Comparison of ENCODE assay signal across 19 cellular contexts in the genomic region with DNA sequence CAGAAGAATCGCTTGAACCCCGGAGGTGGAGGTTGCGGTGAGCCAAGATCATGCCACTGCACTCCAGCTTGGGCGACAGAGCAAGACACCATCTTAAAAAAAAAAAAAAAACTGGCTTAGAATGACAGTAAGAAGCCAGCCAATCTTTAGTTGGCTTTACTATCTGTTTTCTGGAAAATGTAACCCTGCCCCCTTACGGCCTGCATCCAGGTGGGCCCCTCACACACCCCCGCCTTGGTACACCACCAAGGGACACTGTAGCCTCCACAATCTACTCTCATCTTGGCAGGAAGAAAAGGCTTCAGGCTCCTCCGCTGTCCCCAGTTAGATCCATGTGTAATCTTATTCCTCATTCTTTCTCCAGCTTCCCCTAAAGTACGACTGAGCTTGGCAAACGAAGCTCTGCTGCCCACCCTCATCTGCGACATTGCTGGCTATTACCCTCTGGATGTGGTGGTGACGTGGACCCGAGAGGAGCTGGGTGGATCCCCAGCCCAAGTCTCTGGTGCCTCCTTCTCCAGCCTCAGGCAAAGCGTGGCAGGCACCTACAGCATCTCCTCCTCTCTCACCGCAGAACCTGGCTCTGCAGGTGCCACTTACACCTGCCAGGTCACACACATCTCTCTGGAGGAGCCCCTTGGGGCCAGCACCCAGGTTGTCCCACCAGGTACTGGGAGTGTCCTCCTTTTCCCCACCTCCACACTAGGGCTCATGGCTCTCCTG. TPM values are rescaled to one million over a fixed set of nuclear protein-coding genes. Genes with fewer than 3 reads are reported as not detected.
DNase-seq lines count a peak whose midpoint lies in the region; ATAC-seq, FAIRE-seq and TF ChIP-seq lines count a peak whose summit lies in the region.
"Had no signal": no experiment of that assay in that cellular context is flagged by ENCODE, and none has a peak within 500 bp of the region (broad histone marks: within the 10 kb centered on the region; RNA-seq: fewer than 3 reads in every experiment).

No MANE protein-coding gene starts in this region.

- no peak for TF ChIP-seq EP300 in A549 (IDR thresholded peaks at IDR 0.05)

- DNase-seq in A549 (ENCODE audit: low read depth in 1 of 2, low spot score in 1 of 2): no peak
- no peak for DNase-seq in CD4-positive, CD25-positive, alpha-beta regulatory T cell
- no peak for DNase-seq in immature natural killer cell
- no peak for DNase-seq in NCI-H2029 (lab: John Stamatoyannopoulos, UW)
- DNase-seq in NCI-H82 treated with DMSO at 0.1 percent for 48 hours (lab: John Stamatoyannopoulos, UW; ENCODE audit: unreplicated experiment): no peak
- DNase-seq: DMS79, endodermal cell, kidney, MM.1S, NCI-H2029 treated with DMSO at 0.1 percent for 48 hours, nucleus accumbens, PC-9 had no signal

- no peak for TF ChIP-seq POLR2A in A549 (IDR thresholded peaks at IDR 0.05; ENCODE audit: low read length)

- H3F3A ChIP-seq in SU-DHL-6 (ENCODE audit: insufficient read depth): peaks cover 42% of the 10 kb centered on the region

- no peaks in the 10 kb centered on the region for H4K20me1 ChIP-seq in SU-DHL-6 (ENCODE audit: low read depth, low read length)

- peaks cover 45% of the 10 kb centered on the region for H3K36me3 ChIP-seq in CD4-positive, CD25-positive, alpha-beta regulatory T cell (ENCODE audit: control insufficient read depth, insufficient read depth, low read length)
- peaks cover 10% of the 10 kb centered on the region for H3K36me3 ChIP-seq in SU-DHL-6 (ENCODE audit: low read length)

- no peaks in the 10 kb centered on the region for H3K9me3 Mint-ChIP-seq in CD4-positive, CD25-positive, alpha-beta regulatory T cell
- no peaks in the 10 kb centered on the region for H3K9me3 Mint-ChIP-seq in immature natural killer cell
- H3K9me3 Mint-ChIP-seq: endodermal cell had no signal

- H3K36me3 Mint-ChIP-seq in CD4-positive, CD25-positive, alpha-beta regulatory T cell: peaks cover 49% of the 10 kb centered on the region
- peaks cover 37 to 60% (median 43%) of the 10 kb centered on the region in 3 donors for H3K36me3 Mint-ChIP-seq in immature natural killer cell

- 92% methylated on average over 14 of the region's 14 CpGs for WGBS in A549 (ENCODE audit: missing lambda C conversion rate)

- no peak for TF ChIP-seq CTCF in A549 (IDR thresholded peaks at IDR 0.05)
- TF ChIP-seq CTCF in SU-DHL-6 (IDR thresholded peaks at IDR 0.05; ENCODE audit: insufficient read depth, low read length, poor library complexity, severe bottlenecking): no peak

- ATAC-seq in A549 (peak; percentile 6 to 20; a peak in 2 of 6 replicates), GM19467 (IDR thresholded peaks at IDR 0.05; ENCODE audit: unreplicated experiment) (no peak)
- no peak for ATAC-seq in CD4-positive, CD25-positive, alpha-beta regulatory T cell (ENCODE audit: low read depth in 2 of 2)
- ATAC-seq: HepG2 had no signal

- peak overlapping the region; percentile 87 to 97 (median 95) for H3K27ac Mint-ChIP-seq in CD4-positive, CD25-positive, alpha-beta regulatory T cell
- peak overlapping the region; percentile 69 to 96 (median 86) for H3K27ac Mint-ChIP-seq in immature natural killer cell
- H3K27ac Mint-ChIP-seq: endodermal cell had no signal

- no peak overlapping the region for H3K9ac ChIP-seq in SU-DHL-6 (ENCODE audit: low read length)

- no peaks in the 10 kb centered on the region for H3K4me1 ChIP-seq in A549
- H3K4me1 ChIP-seq in CD4-positive, CD25-positive, alpha-beta regulatory T cell (ENCODE audit: control insufficient read depth, insufficient read depth, low read length, poor library complexity, severe bottlenecking): peaks cover 44% of the 10 kb centered on the region
- H3K4me1 ChIP-seq: right lobe of liver had no signal

- no peak overlapping the region for H3K4me3 ChIP-seq in A549
- H3K4me3 ChIP-seq in CD4-positive, CD25-positive, alpha-beta regulatory T cell (ENCODE audit: low read depth, low read length): no peak overlapping the region
- no peak overlapping the region for H3K4me3 ChIP-seq in SU-DHL-6 (ENCODE audit: insufficient read depth, low read length, poor library complexity, severe bottlenecking)
- H3K4me3 ChIP-seq: PC-9, right lobe of liver, suprapubic skin had no signal

- TF ChIP-seq RAD21 in A549 (conservative IDR thresholded peaks at IDR 0.05 in 1 of 2, IDR thresholded peaks at IDR 0.05 in 1 of 2): no peak

- H3K4me3 Mint-ChIP-seq in CD4-positive, CD25-positive, alpha-beta regulatory T cell: peak overlapping the region in 3 of 4 donors; percentile 36 to 74 (median 70)
- H3K4me3 Mint-ChIP-seq in immature natural killer cell: no peak overlapping the region
- H3K4me3 Mint-ChIP-seq: endodermal cell had no signal

- peaks cover 32 to 93% (median 60%) of the 10 kb centered on the region in 4 donors for H3K4me1 Mint-ChIP-seq in CD4-positive, CD25-positive, alpha-beta regulatory T cell
- H3K4me1 Mint-ChIP-seq in immature natural killer cell: peaks cover 49 to 53% of the 10 kb centered on the region in 2 donors
- H3K4me1 Mint-ChIP-seq: endodermal cell had no signal

- FAIRE-seq in A549 (lab: Jason Lieb, UNC): no peak
- FAIRE-seq: HepG2, kidney had no signal

- no peak overlapping the region for H3K4me2 ChIP-seq in A549
- H3K4me2 ChIP-seq in SU-DHL-6 (ENCODE audit: low read depth, low read length, poor library complexity, severe bottlenecking): no peak overlapping the region
- H3K4me2 ChIP-seq: PC-9 had no signal

- H3K79me2 ChIP-seq in SU-DHL-6 (ENCODE audit: insufficient read depth, low read length): no peaks in the 10 kb centered on the region

- H3K9me3 ChIP-seq in A549 (no peaks in the 10 kb centered on the region), SU-DHL-6 (ENCODE audit: insufficient read depth, low read length) (no peaks in the 10 kb centered on the region)
- no peaks in the 10 kb centered on the region for H3K9me3 ChIP-seq in CD4-positive, CD25-positive, alpha-beta regulatory T cell (ENCODE audit: control insufficient read depth in 2 of 2, low read length in 2 of 2)
- H3K9me3 ChIP-seq: right lobe of liver, suprapubic skin had no signal

- no peak overlapping the region for H2AFZ ChIP-seq in SU-DHL-6 (ENCODE audit: low read depth, low read length, severe bottlenecking)
- H2AFZ ChIP-seq: PC-9 had no signal

- no peaks in the 10 kb centered on the region for H3K27me3 Mint-ChIP-seq in CD4-positive, CD25-positive, alpha-beta regulatory T cell
- peaks cover 6 to 11% (median 6%) of the 10 kb centered on the region in 3 donors for H3K27me3 Mint-ChIP-seq in immature natural killer cell (ENCODE audit: low read depth in 3 of 3)

- no peaks in the 10 kb centered on the region for H3K27me3 ChIP-seq in CD4-positive, CD25-positive, alpha-beta regulatory T cell (ENCODE audit: control insufficient read depth, insufficient read depth, low read length)
- no peaks in the 10 kb centered on the region for H3K27me3 ChIP-seq in SU-DHL-6 (ENCODE audit: low read length)
- H3K27me3 ChIP-seq: right lobe of liver, suprapubic skin had no signal

- POLR2A ChIA-PET in A549 (lab: Yijun Ruan, JAX): interaction anchor here (3.9 kb wide), 1 partner anchor 12 kb away, joined by 27 read pairs; a partner anchor contains a TSS

- H3K27ac ChIP-seq in A549 (no peak overlapping the region), SU-DHL-6 (ENCODE audit: low read depth, low read length) (peak overlapping the region; percentile 38; the same call in 1 of the 2 replicates)
- H3K27ac ChIP-seq in CD4-positive, CD25-positive, alpha-beta regulatory T cell (ENCODE audit: insufficient read depth, low read length, poor library complexity, severe bottlenecking): peak overlapping the region; percentile 28
- H3K27ac ChIP-seq: PC-9, right lobe of liver, suprapubic skin had no signal

- H3K9me2 ChIP-seq in SU-DHL-6 (replicated peaks; ENCODE audit: insufficient read depth, low read length): no peaks in the 10 kb centered on the region

- CTCF ChIA-PET in A549 (lab: Yijun Ruan, JAX): interaction anchor here (0.8 to 9.3 kb wide), 4 partner anchors 35 to 136 kb away, joined by 3 to 92 read pairs (median 3); no protein-coding TSS in a partner anchor

RNA-seq across cellular contexts. Expression of a gene that starts 6.6 kb away (rescaled TPM):
- polyA plus RNA-seq in A549 (2011; rRNA removed) (3.6 and 5.1 TPM in 2 replicates), A549 (2017; fragmentation: RNase III; extraction: RNeasy Plus Mini Kit Qiagen cat#74134 plus additional on column Dnase treatment) (2.3 to 3.4 TPM (median 2.8 TPM) in 3 replicates), immature natural killer cell (100 to 1,000 TPM; 205 to 276 (median 259) TPM)
- 4.2 and 5.0 TPM in 2 replicates for polyA plus RNA-seq in A549 (2012; cell fraction: cytosol; rRNA removed)
- 7.7 and 9.5 TPM in 2 replicates for polyA plus RNA-seq in A549 (2012; cell fraction: nucleus; rRNA removed)
- 4.0 and 8.3 TPM in 2 replicates for polyA minus RNA-seq in A549 (2011; rRNA and poly(A)+ RNA removed)
- total RNA-seq in CD4-positive, CD25-positive, alpha-beta regulatory T cell: 28.0 TPM
- 10 to 100 TPM; 34.8 to 72.7 (median 46.9) TPM for polyA plus RNA-seq in CD4-positive, CD25-positive, alpha-beta regulatory T cell

RNA-seq across cellular contexts. Expression of a gene that starts 12.0 kb away (rescaled TPM):
- polyA plus RNA-seq in A549 (2011; rRNA removed) (17.6 and 28.8 TPM in 2 replicates), A549 (2017; fragmentation: RNase III; extraction: RNeasy Plus Mini Kit Qiagen cat#74134 plus additional on column Dnase treatment) (20.6 to 22.8 TPM (median 22.7 TPM) in 3 replicates), immature natural killer cell (1 to 10 TPM; 7.8 to 9.7 (median 8.4) TPM)
- polyA plus RNA-seq in A549 (2012; cell fraction: cytosol; rRNA removed): 33.0 and 36.2 TPM in 2 replicates
- polyA plus RNA-seq in A549 (2012; cell fraction: nucleus; rRNA removed): 45.9 and 80.7 TPM in 2 replicates
- polyA minus RNA-seq in A549 (2011; rRNA and poly(A)+ RNA removed): 12.7 and 14.2 TPM in 2 replicates
- 67.3 TPM for total RNA-seq in CD4-positive, CD25-positive, alpha-beta regulatory T cell
- polyA plus RNA-seq in CD4-positive, CD25-positive, alpha-beta regulatory T cell: 10 to 100 TPM in 3 of 4 donors, 1 to 10 TPM in 1; 9.8 to 16.1 (median 13.5) TPM

RNA-seq across cellular contexts. Expression of a gene that starts 13.7 kb away (rescaled TPM):
- polyA plus RNA-seq in A549 (2011; rRNA removed) (not detected in 2 replicates), A549 (2017; fragmentation: RNase III; extraction: RNeasy Plus Mini Kit Qiagen cat#74134 plus additional on column Dnase treatment) (not detected in 3 replicates), immature natural killer cell (10 to 100 TPM; 17.0 to 28.5 (median 25.4) TPM)
- polyA plus RNA-seq in A549 (2012; cell fraction: cytosol; rRNA removed): not detected in 2 replicates
- not detected in 2 replicates for polyA plus RNA-seq in A549 (2012; cell fraction: nucleus; rRNA removed)
- polyA minus RNA-seq in A549 (2011; rRNA and poly(A)+ RNA removed): not detected in 2 replicates
- 156 TPM for total RNA-seq in CD4-positive, CD25-positive, alpha-beta regulatory T cell
- polyA plus RNA-seq in CD4-positive, CD25-positive, alpha-beta regulatory T cell: 100 to 1,000 TPM; 547 to 707 (median 641) TPM
- total RNA-seq: cardiac septum, HepG2, PC-9, SK-MEL-5 had no signal

RNA-seq across cellular contexts. Expression of a gene that starts 34.6 kb away (rescaled TPM):
- polyA plus RNA-seq in A549 (2011; rRNA removed): 181 and 337 TPM in 2 replicates
- 198 and 262 TPM in 2 replicates for polyA plus RNA-seq in A549 (2012; cell fraction: cytosol; rRNA removed)
- 65.6 and 118 TPM in 2 replicates for polyA plus RNA-seq in A549 (2012; cell fraction: nucleus; rRNA removed)
- 260 to 272 TPM (median 265 TPM) in 3 replicates for polyA plus RNA-seq in A549 (2017; fragmentation: RNase III; extraction: RNeasy Plus Mini Kit Qiagen cat#74134 plus additional on column Dnase treatment)
- 33.9 and 50.6 TPM in 2 replicates for polyA minus RNA-seq in A549 (2011; rRNA and poly(A)+ RNA removed)
- total RNA-seq in CD4-positive, CD25-positive, alpha-beta regulatory T cell: 40.5 TPM
- polyA plus RNA-seq in CD4-positive, CD25-positive, alpha-beta regulatory T cell: 100 to 1,000 TPM; 243 to 372 (median 253) TPM
- polyA plus RNA-seq in immature natural killer cell: 100 to 1,000 TPM; 240 to 280 (median 248) TPM

RNA-seq across cellular contexts. Expression of a gene that starts 35.5 kb away (rescaled TPM):
- polyA plus RNA-seq in A549 (2011; rRNA removed) (130 and 145 TPM in 2 replicates), A549 (2017; fragmentation: RNase III; extraction: RNeasy Plus Mini Kit Qiagen cat#74134 plus additional on column Dnase treatment) (76.1 to 82.0 TPM (median 77.3 TPM) in 3 replicates), immature natural killer cell (10 to 100 TPM; 23.3 to 50.5 (median 24.0) TPM)
- 86.9 and 90.0 TPM in 2 replicates for polyA plus RNA-seq in A549 (2012; cell fraction: cytosol; rRNA removed)
- polyA plus RNA-seq in A549 (2012; cell fraction: nucleus; rRNA removed): 124 and 125 TPM in 2 replicates
- 163 and 187 TPM in 2 replicates for polyA minus RNA-seq in A549 (2011; rRNA and poly(A)+ RNA removed)
- 32.8 TPM for total RNA-seq in CD4-positive, CD25-positive, alpha-beta regulatory T cell
- polyA plus RNA-seq in CD4-positive, CD25-positive, alpha-beta regulatory T cell: 10 to 100 TPM; 21.5 to 29.1 (median 26.3) TPM

Comparison
In these comparisons a context has a peak if more than half of its experiments do, and no peak if none do; other contexts are left out.
1. ATAC-seq: peak in A549 (2 of 2); none in CD4-positive, CD25-positive, alpha-beta regulatory T cell (0 of 2) and GM19467 (single experiment).
2. H3K27ac ChIP-seq: peak in CD4-positive, CD25-positive, alpha-beta regulatory T cell (single experiment) and SU-DHL-6 (single experiment); none in A549 (0 of 2).
3. H3K4me3 Mint-ChIP-seq: peak in CD4-positive, CD25-positive, alpha-beta regulatory T cell (3 of 4); none in immature natural killer cell (0 of 5).
4. RNA of a gene that starts 13.7 kb away (polyA plus RNA-seq): 547 to 707 TPM in CD4-positive, CD25-positive, alpha-beta regulatory T cell; 17.0 to 28.5 TPM in immature natural killer cell and not detected in A549; every median in the first group is over 10 times any median in the second.